11 cellular contexts compared by ENCODE assay signal in the genomic region with DNA sequence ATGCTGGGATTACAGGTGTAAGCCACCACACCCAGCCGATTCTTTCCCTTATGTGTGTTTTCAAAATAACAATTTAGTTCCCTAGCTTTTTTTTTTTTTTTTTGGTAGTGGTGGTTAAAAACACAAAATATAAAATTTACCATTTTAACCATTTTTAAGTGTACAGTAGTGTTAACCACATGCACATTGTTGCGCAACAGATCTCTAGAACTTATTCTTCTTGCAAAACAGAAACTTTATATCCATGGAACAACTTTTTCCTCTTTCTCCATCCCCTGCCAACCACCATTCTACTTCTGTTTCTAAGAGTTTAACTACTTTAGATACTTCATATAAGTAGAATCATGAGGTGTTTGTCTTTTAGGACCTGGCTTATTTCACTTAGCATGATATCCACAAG. TPM values are rescaled to one million over a fixed set of nuclear protein-coding genes. Genes with fewer than 3 reads are reported as not detected.
A peak's percentile ranks its signal among the peaks of the same experiment; 100 is the strongest.
DNase-seq lines count a peak whose midpoint lies in the region; ATAC-seq, FAIRE-seq and TF ChIP-seq lines count a peak whose summit lies in the region.
"Had no signal": no experiment of that assay in that cellular context is flagged by ENCODE, and none has a peak within 500 bp of the region (broad histone marks: within the 10 kb centered on the region; RNA-seq: fewer than 3 reads in every experiment).

No MANE protein-coding gene starts in this region.

- TF ChIP-seq CTCF in HepG2 (CRISPR knock-in tag; IDR thresholded peaks at IDR 0.05) (no peak), right lobe of liver (IDR thresholded peaks at IDR 0.05) (no peak), type B pancreatic cell (conservative IDR thresholded peaks at IDR 0.05) (no peak)

- peak overlapping the region; percentile 75 for H3K4me3 Mint-ChIP-seq in T-helper 17 cell
- H3K4me3 Mint-ChIP-seq in type B pancreatic cell: peak overlapping the region; percentile 32

- DNase-seq in HepG2 (ENCODE audit: low spot score): no peak
- no peak for DNase-seq in right lobe of liver
- DNase-seq in T-helper 17 cell: no peak
- DNase-seq in fibroblast of peridontal ligament (ENCODE audit: extremely low read depth): peak; percentile 70
- no peak for DNase-seq in type B pancreatic cell (ENCODE audit: extremely low spot score, unreplicated experiment)
- no peak for DNase-seq in COLO829 (ENCODE audit: low spot score)
- DNase-seq in GM12891 (ENCODE audit: insufficient read length, low spot score): no peak
- no peak for DNase-seq in substantia nigra (lab: John Stamatoyannopoulos, UW)
- DNase-seq: activated CD8-positive, alpha-beta memory T cell treated with anti-CD3 and anti-CD28 coated beads, Interleukin-2, amount 50 U/mL, for 4 hours; mucosa of descending colon; Right ventricle myocardium superior had no signal

- no peak for TF ChIP-seq RAD21 in HepG2 (CRISPR knock-in tag; IDR thresholded peaks at IDR 0.05)

- TF ChIP-seq EP300 in HepG2 (IDR thresholded peaks at IDR 0.05; ENCODE audit: low read depth in 2 of 2, low read length in 2 of 2) (no peak), HepG2 (CRISPR knock-in tag; IDR thresholded peaks at IDR 0.05; ENCODE audit: borderline replicate concordance) (no peak)

- no peak overlapping the region for H3K9ac ChIP-seq in HepG2 (ENCODE audit: insufficient read depth, low read depth, low read length)

- H3K9me3 ChIP-seq in HepG2 (ENCODE audit: low read length) (peaks cover 9% of the 10 kb centered on the region), right lobe of liver (peaks cover 0 to 7% (median 0%) of the 10 kb centered on the region in 4 donors), T-helper 17 cell (ENCODE audit: control insufficient read depth, low read length, poor library complexity, severe bottlenecking) (peaks cover 10% of the 10 kb centered on the region)

- H3K4me1 ChIP-seq in HepG2 (ENCODE audit: insufficient read depth, low read length) (peaks cover 34% of the 10 kb centered on the region), right lobe of liver (peaks cover 0 to 12% (median 0%) of the 10 kb centered on the region in 4 donors)

- H4K20me1 ChIP-seq in HepG2 (ENCODE audit: insufficient read depth, low read length): no peaks in the 10 kb centered on the region

- no peak overlapping the region for H2AFZ ChIP-seq in HepG2 (ENCODE audit: low read length)

- H3K27ac Mint-ChIP-seq in T-helper 17 cell (peak overlapping the region; percentile 90), type B pancreatic cell (no peak overlapping the region)

- no peaks in the 10 kb centered on the region; a peak in 1 of 5 replicates for H3K27me3 ChIP-seq in HepG2 (ENCODE audit: control insufficient read depth in 1 of 2, insufficient read depth in 2 of 2, low read length in 2 of 2)
- H3K27me3 ChIP-seq in right lobe of liver: no peaks in the 10 kb centered on the region

- H3K4me2 ChIP-seq in HepG2 (ENCODE audit: low read depth, low read length): 0 out of 2 replicates have a peak overlapping the region, but pooled peaks have one; percentile 79

- peaks cover 26% of the 10 kb centered on the region for H3K79me2 ChIP-seq in HepG2 (ENCODE audit: insufficient read depth, low read length)

- TF ChIP-seq POLR2A in HepG2 (IDR thresholded peaks at IDR 0.05; ENCODE audit: insufficient read depth in 1 of 2, low read depth in 2 of 2, low read length in 2 of 2) (no peak), right lobe of liver (IDR thresholded peaks at IDR 0.05) (no peak), GM12891 (IDR thresholded peaks at IDR 0.05; ENCODE audit: low read depth, low read length) (no peak)

- H3K36me3 Mint-ChIP-seq in T-helper 17 cell (ENCODE audit: low read depth): peaks cover 4% of the 10 kb centered on the region
- peaks cover 13% of the 10 kb centered on the region for H3K36me3 Mint-ChIP-seq in type B pancreatic cell

- FAIRE-seq in HepG2 (lab: Jason Lieb, UNC) (no peak), GM12891 (lab: Jason Lieb, UNC) (no peak)

- H3K27ac ChIP-seq in HepG2 (ENCODE audit: extremely low read length, insufficient read depth, low read length): no peak overlapping the region
- H3K27ac ChIP-seq in right lobe of liver: no peak overlapping the region
- H3K27ac ChIP-seq in substantia nigra (ENCODE audit: low read depth, low read length, poor library complexity, severe bottlenecking): no peak overlapping the region

- 91% methylated on average over 2 of the region's 2 CpGs for WGBS in HepG2 (ENCODE audit: low lambda C conversion rate)
- 83% methylated on average over 2 of the region's 2 CpGs for WGBS in right lobe of liver (ENCODE audit: insufficient coverage, low coverage, low lambda C conversion rate, missing lambda C conversion rate)

- BruUV-seq in HepG2 (replicated peaks; lab: Mats Ljungman, UMichigan): no TSS peak

- POLR2A ChIA-PET in HepG2 (lab: Yijun Ruan, JAX): no interaction called here

- H3K36me3 ChIP-seq in HepG2 (replicated peaks in 1 of 2; ENCODE audit: control insufficient read depth in 1 of 2, insufficient read depth in 2 of 2, low read length in 2 of 2) (peaks cover 2 to 3% of the 10 kb centered on the region in 2 experiments; a peak in 1 of 5 replicates), right lobe of liver (peaks cover 0 to 7% (median 0%) of the 10 kb centered on the region in 4 donors)

- CTCF ChIA-PET in HepG2 (lab: Yijun Ruan, JAX; ENCODE audit: low intra/inter-chr PET ratio, low total read pairs): no interaction called here

- H3K9me3 Mint-ChIP-seq in type B pancreatic cell: peaks cover 13% of the 10 kb centered on the region

- in situ Hi-C loops in HepG2 (cut with HindIII; ENCODE audit: extremely low pct_ligation_motif_present, low pct_unique_long_range_greater_than_20kb): no loop called here

- ATAC-seq in HepG2: no peak
- ATAC-seq in right lobe of liver: no peak
- ATAC-seq in T-helper 17 cell: no peak
- ATAC-seq: mucosa of descending colon had no signal

- intact Hi-C loops in HepG2 (cut with micrococcal nuclease; ENCODE audit: unreplicated experiment): no loop called here
- intact Hi-C loops in right lobe of liver (cut with DNase I): no loop called here

- peaks cover 19% of the 10 kb centered on the region for H3K4me1 Mint-ChIP-seq in T-helper 17 cell
- peaks cover 15% of the 10 kb centered on the region for H3K4me1 Mint-ChIP-seq in type B pancreatic cell (ENCODE audit: unreplicated experiment)

- H3K4me3 ChIP-seq in HepG2 (replicated peaks in 1 of 3; ENCODE audit: insufficient read depth in 1 of 3, low read depth in 2 of 3, low read length in 3 of 3) (no peak overlapping the region), right lobe of liver (no peak overlapping the region)
- H3K4me3 ChIP-seq: mucosa of descending colon had no signal

- H3K27me3 Mint-ChIP-seq in T-helper 17 cell (no peaks in the 10 kb centered on the region), type B pancreatic cell (no peaks in the 10 kb centered on the region)

TF ChIP-seq in HepG2, 621 proteins besides CTCF, POLR2A, EP300 and RAD21 (continues in another document):
- no peak for TF ChIP-seq MXD4 (CRISPR knock-in tag; IDR thresholded peaks at IDR 0.05)
- peak; percentile 89 for TF ChIP-seq CEBPB (IDR thresholded peaks at IDR 0.05; ENCODE audit: borderline replicate concordance, low read depth, low read length)
- no peak for TF ChIP-seq SIX4 (CRISPR knock-in tag; IDR thresholded peaks at IDR 0.05)
- no peak for TF ChIP-seq ZNF350 (CRISPR knock-in tag; IDR thresholded peaks at IDR 0.05; ENCODE audit: borderline replicate concordance, low read depth)
- no peak for TF ChIP-seq ZNF619 (CRISPR knock-in tag; IDR thresholded peaks at IDR 0.05)
- peak; percentile 57 for TF ChIP-seq CEBPG (CRISPR knock-in tag; IDR thresholded peaks at IDR 0.05)
- no peak for TF ChIP-seq NCOA1 (CRISPR knock-in tag; IDR thresholded peaks at IDR 0.05)
- no peak for TF ChIP-seq ZNF225 (CRISPR knock-in tag; IDR thresholded peaks at IDR 0.05)

TF ChIP-seq in GM12891, 5 proteins besides CTCF, POLR2A, EP300 and RAD21:
- TF ChIP-seq POU2F2 (IDR thresholded peaks at IDR 0.05; ENCODE audit: low read depth, low read length): no peak
- TF ChIP-seq POLR2AphosphoS5 (IDR thresholded peaks at IDR 0.05; ENCODE audit: low read depth, low read length): no peak
- TF ChIP-seq TAF1 (IDR thresholded peaks at IDR 0.05; ENCODE audit: low read depth, low read length): no peak
- TF ChIP-seq PAX5 (IDR thresholded peaks at IDR 0.05; ENCODE audit: insufficient read depth, low read length, severe bottlenecking): no peak
- TF ChIP-seq SPI1 (IDR thresholded peaks at IDR 0.05; ENCODE audit: low read depth, low read length): no peak

RNA-seq across cellular contexts. Expression of a gene that starts 1.1 kb away (rescaled TPM):
- 173 and 223 TPM in 2 replicates for total RNA-seq in HepG2 (2016; rRNA removed; fragmentation: Illumina TruSeq; extraction: Trizol)
- 70.6 and 71.7 TPM in 2 replicates for total RNA-seq in HepG2 (2016; cell fraction: cytosol; rRNA removed; fragmentation: Illumina TruSeq; extraction: Trizol; ENCODE audit: low read depth)
- total RNA-seq in HepG2 (2016; cell fraction: insoluble cytoplasmic fraction; rRNA removed; fragmentation: Illumina TruSeq; extraction: Trizol): 171 and 217 TPM in 2 replicates
- 52.8 and 57.6 TPM in 2 replicates for total RNA-seq in HepG2 (2016; cell fraction: membrane; rRNA removed; fragmentation: Illumina TruSeq; extraction: Trizol)
- total RNA-seq in HepG2 (2016; cell fraction: nucleus; rRNA removed; fragmentation: Illumina TruSeq; extraction: Trizol): 58.0 and 61.1 TPM in 2 replicates
- 85.2 and 101 TPM in 2 replicates for polyA plus RNA-seq in HepG2 (2011; rRNA removed)
- polyA plus RNA-seq in HepG2 (2011; cell fraction: cytosol; rRNA removed): 83.8 and 130 TPM in 2 replicates
- 18.3 and 23.8 TPM in 2 replicates for polyA plus RNA-seq in HepG2 (2011; cell fraction: nucleus; rRNA removed)
- 92.3 and 139 TPM in 2 replicates for polyA plus RNA-seq in HepG2 (2012)
- 56.5 and 60.4 TPM in 2 replicates for polyA plus RNA-seq in HepG2 (2016; cell fraction: cytosol; fragmentation: Illumina TruSeq; extraction: Trizol; ENCODE audit: low read depth)
- polyA plus RNA-seq in HepG2 (2016; cell fraction: insoluble cytoplasmic fraction; fragmentation: Illumina TruSeq; extraction: Trizol; ENCODE audit: low read depth): 239 and 243 TPM in 2 replicates
- polyA plus RNA-seq in HepG2 (2016; cell fraction: membrane; fragmentation: Illumina TruSeq; extraction: Trizol; ENCODE audit: low read depth): 52.1 and 54.3 TPM in 2 replicates
- 86.3 and 99.3 TPM in 2 replicates for polyA plus RNA-seq in HepG2 (2016; cell fraction: nucleus; fragmentation: Illumina TruSeq; extraction: Trizol; ENCODE audit: insufficient read depth, low read depth)
- 19.0 and 44.0 TPM in 2 replicates for polyA minus RNA-seq in HepG2 (2011; rRNA and poly(A)+ RNA removed; ENCODE audit: low replicate concordance)
- 37.3 and 53.0 TPM in 2 replicates for polyA minus RNA-seq in HepG2 (2011; cell fraction: cytosol; rRNA and poly(A)+ RNA removed)
- 19.1 and 19.7 TPM in 2 replicates for polyA minus RNA-seq in HepG2 (2011; cell fraction: nucleus; rRNA and poly(A)+ RNA removed)
- total RNA-seq in right lobe of liver: 10 to 100 TPM; 39.9 to 96.0 (median 51.3) TPM
- total RNA-seq in T-helper 17 cell: 10 to 100 TPM; 57.7 to 65.2 TPM
- total RNA-seq in type B pancreatic cell (ENCODE audit: low replicate concordance): 109 and 114 TPM in 2 replicates
- polyA plus RNA-seq in GM12891 (2012; ENCODE audit: low read depth, missing spikeins): 277 TPM
